In the genomic region with DNA sequence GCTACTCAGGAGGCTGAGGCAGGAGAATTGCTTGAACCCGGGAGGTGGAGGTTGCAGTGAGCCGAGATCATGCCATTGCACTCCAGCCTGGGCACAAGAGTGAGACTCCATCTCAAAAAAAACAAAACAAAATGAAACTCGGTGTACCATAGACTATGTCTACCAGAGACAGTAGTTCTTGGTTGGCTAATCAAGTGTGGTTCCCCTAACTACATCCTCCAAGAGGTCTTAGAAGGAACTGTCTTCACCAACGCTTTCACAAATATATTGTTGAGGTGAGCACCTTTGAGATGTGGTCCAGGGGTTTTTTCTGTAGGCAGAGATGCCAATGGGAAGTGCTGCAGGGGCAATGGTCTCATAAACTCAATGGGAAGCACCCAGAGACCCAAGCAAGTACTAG, we compare ENCODE assay signal across 12 cellular contexts. TPM values are rescaled to one million over a fixed set of nuclear protein-coding genes. Genes with fewer than 3 reads are reported as not detected.
DNase-seq lines count a peak whose midpoint lies in the region; ATAC-seq and TF ChIP-seq lines count a peak whose summit lies in the region.
"Had no signal": no experiment of that assay in that cellular context is flagged by ENCODE, and none has a peak within 500 bp of the region (broad histone marks: within the 10 kb centered on the region; RNA-seq: fewer than 3 reads in every experiment).

No MANE protein-coding gene starts in this region.

- no peak overlapping the region for H2AFZ ChIP-seq in SK-N-SH (ENCODE audit: low read depth)

- H3F3A ChIP-seq in SK-N-SH (replicated peaks; ENCODE audit: insufficient read depth) = no peaks in the 10 kb centered on the region

- no peaks in the 10 kb centered on the region for H3K9me3 ChIP-seq in SK-N-SH
- H3K9me3 ChIP-seq in colonic mucosa = no peaks in the 10 kb centered on the region

- H3K4me1 ChIP-seq in SK-N-SH (ENCODE audit: control insufficient read depth in 1 of 2, insufficient read depth in 2 of 2, low read depth in 1 of 2, low read length in 1 of 2) (peaks cover 0 to 3% of the 10 kb centered on the region in 2 experiments; a peak in 2 of 4 replicates), colonic mucosa (no peaks in the 10 kb centered on the region)

- no peaks in the 10 kb centered on the region for H3K79me2 ChIP-seq in SK-N-SH (ENCODE audit: insufficient read depth)

- H3K4me3 ChIP-seq in SK-N-SH (ENCODE audit: low read depth in 2 of 2, low read length in 1 of 2) (no peak overlapping the region), colonic mucosa (no peak overlapping the region)

- peak; percentile 29 for DNase-seq in GM10248 (ENCODE audit: extremely low spot score)
- peak; percentile 8 for DNase-seq in GM19238 (ENCODE audit: insufficient read length, low spot score)
- DNase-seq in mucosa of gallbladder (ENCODE audit: low spot score) = no peak
- DNase-seq in SK-N-SH = no peak
- DNase-seq in colonic mucosa = no peak
- DNase-seq in activated effector memory CD4-positive, alpha-beta T cell treated with Interleukin-2 at 50 U/mL for 16 hours = no peak
- DNase-seq: activated T-cell treated with anti-CD3 and anti-CD28 coated beads for 4 hours, aorta, foreskin fibroblast, kidney had no signal

- H4K20me1 ChIP-seq in SK-N-SH (ENCODE audit: insufficient read depth) = no peaks in the 10 kb centered on the region

- WGBS in SK-N-SH (ENCODE audit: low lambda C conversion rate) = 87% methylated on average over 4 of the region's 4 CpGs

- TF ChIP-seq EP300 in SK-N-SH (IDR thresholded peaks at IDR 0.05; ENCODE audit: borderline replicate concordance in 1 of 2, low read depth in 1 of 2, low read length in 1 of 2) = no peak

- ATAC-seq in GM21825 (IDR thresholded peaks at IDR 0.05; ENCODE audit: unreplicated experiment) (peak; percentile 95), HG03342 (IDR thresholded peaks at IDR 0.05; ENCODE audit: unreplicated experiment) (peak; percentile 94)

- no peak overlapping the region for H3K4me2 ChIP-seq in SK-N-SH

- CTCF ChIA-PET in GM10248 (lab: Yijun Ruan, JAX) = interaction anchor here (1.1 to 1.3 kb wide), 2 partner anchors 12 to 65 kb away, joined by 3 to 5 read pairs; no protein-coding TSS in a partner anchor
- CTCF ChIA-PET in SK-N-SH (lab: Yijun Ruan, JAX) = no interaction called here

- POLR2A ChIA-PET in GM10248 (lab: Yijun Ruan, JAX) = no interaction called here
- POLR2A ChIA-PET in SK-N-SH (lab: Yijun Ruan, JAX) = no interaction called here

- H3K27ac ChIP-seq in SK-N-SH (ENCODE audit: low read depth in 2 of 2, low read length in 1 of 2) = no peak overlapping the region
- H3K27ac ChIP-seq in colonic mucosa = no peak overlapping the region

- TF ChIP-seq CTCF in GM10248 (IDR thresholded peaks at IDR 0.05; ENCODE audit: control extremely low read depth, extremely low read depth, low read depth, missing control alignments) (no peak), SK-N-SH (IDR thresholded peaks at IDR 0.05) (no peak), colonic mucosa (IDR thresholded peaks at IDR 0.05) (no peak)

- no peak overlapping the region for H3K9ac ChIP-seq in SK-N-SH
- H3K9ac ChIP-seq in colonic mucosa (ENCODE audit: low read depth in 2 of 2, low read length in 2 of 2) = no peak overlapping the region

- no peaks in the 10 kb centered on the region for H3K27me3 ChIP-seq in SK-N-SH (ENCODE audit: insufficient read depth)
- H3K27me3 ChIP-seq in colonic mucosa = no peaks in the 10 kb centered on the region

- no peak for TF ChIP-seq RAD21 in SK-N-SH (IDR thresholded peaks at IDR 0.05; ENCODE audit: low read length)

- intact Hi-C loops in colonic mucosa (cut with DNase I) = no loop called here

- no peaks in the 10 kb centered on the region for H3K9me2 ChIP-seq in SK-N-SH

- H3K36me3 ChIP-seq in SK-N-SH (replicated peaks in 1 of 2; ENCODE audit: control insufficient read depth in 1 of 2, insufficient read depth in 2 of 2, low read length in 1 of 2) = no peaks in the 10 kb centered on the region
- H3K36me3 ChIP-seq in colonic mucosa = no peaks in the 10 kb centered on the region

TF ChIP-seq in SK-N-SH, 30 proteins besides CTCF, POLR2A, EP300 and RAD21:
- no peak for TF ChIP-seq JUND (IDR thresholded peaks at IDR 0.05)
- TF ChIP-seq SMC3 (IDR thresholded peaks at IDR 0.05; ENCODE audit: low read depth, low read length) = no peak
- no peak for TF ChIP-seq USF2 (IDR thresholded peaks at IDR 0.05; ENCODE audit: borderline replicate concordance, low read depth, low read length)
- no peak for TF ChIP-seq PBX3 (IDR thresholded peaks at IDR 0.05)
- no peak for TF ChIP-seq MEF2A (IDR thresholded peaks at IDR 0.05; ENCODE audit: borderline replicate concordance, low read depth)
- TF ChIP-seq NRF1 (IDR thresholded peaks at IDR 0.05; ENCODE audit: low read depth, low read length) = no peak
- TF ChIP-seq MXI1 (IDR thresholded peaks at IDR 0.05; ENCODE audit: low read depth, low read length) = no peak
TF ChIP-seq in SK-N-SH: peak in this region for 0.

RNA-seq across cellular contexts. Expression of gene RFC3, which starts 48.0 kb away (rescaled TPM):
- total RNA-seq in mucosa of gallbladder = 3.7 TPM
- 15.0 and 15.8 TPM in 2 replicates for polyA plus RNA-seq in SK-N-SH (2012; rRNA removed)
- 20.1 and 22.5 TPM in 2 replicates for polyA plus RNA-seq in SK-N-SH (2012; cell fraction: cytosol; rRNA removed)
- 12.3 and 17.9 TPM in 2 replicates for polyA plus RNA-seq in SK-N-SH (2012; cell fraction: nucleus; rRNA removed)
- total RNA-seq in colonic mucosa = 10 to 100 TPM in 1 of 2 donors, 1 to 10 TPM in 1; 5.9 to 21.6 TPM

Comparison
In these comparisons a context has a peak if more than half of its experiments do, and no peak if none do; other contexts are left out.
1. DNase-seq: peak in GM10248 (single experiment) and GM19238 (single experiment); none in mucosa of gallbladder (single experiment), SK-N-SH (single experiment), colonic mucosa (single experiment) and activated effector memory CD4-positive, alpha-beta T cell treated with Interleukin-2 at 50 U/mL for 16 hours (single experiment).